Comparison of ENCODE assay signal across 23 cellular contexts in genomic region chr17:760371-760770, GRCh38. TPM values are rescaled to one million over a fixed set of nuclear protein-coding genes. Genes with fewer than 3 reads are reported as not detected.
DNase-seq lines count a peak whose midpoint lies in the region; ATAC-seq and TF ChIP-seq lines count a peak whose summit lies in the region.
"Had no signal": no experiment of that assay in that cellular context is flagged by ENCODE, and none has a peak within 500 bp of the region (broad histone marks: within the 10 kb centered on the region; RNA-seq: fewer than 3 reads in every experiment).

No MANE protein-coding gene starts in this region.

- DNase-seq in MG63 (peak; percentile 16), Right ventricle myocardium superior (peak; percentile 60), right atrium auricular region (ENCODE audit: low spot score) (no peak), prostate gland (ENCODE audit: low spot score) (no peak), NCI-H2196 (lab: John Stamatoyannopoulos, UW; ENCODE audit: unreplicated experiment) (no peak), NCI-H2227 (lab: John Stamatoyannopoulos, UW; ENCODE audit: unreplicated experiment) (no peak)
- DNase-seq in stimulated activated naive B cell treated with anti-CD40 and anti-IgM and Interleukin-4, amounts not matched to agents 10 μg/mL and 1 μg/mL and 100 μg/mL, for 72 hours = no peak
- DNase-seq: DMS153, DND-41, GOT3, HFFc6, KBM-7, MM.1S, NCI-H1048, NCI-H1417, NCI-H1694 treated with DMSO at 0.1 percent for 48 hours, NCI-H2081, NCI-H345, NCI-H510A treated with DMSO at 0.1 percent for 48 hours, NCI-H774, PC-3 had no signal

- H3K4me1 Mint-ChIP-seq in stimulated activated naive B cell treated with anti-CD40 and anti-IgM and Interleukin-4, amounts not matched to agents 10 μg/mL and 1 μg/mL and 100 μg/mL, for 72 hours = peaks cover 0 to 2% of the 10 kb centered on the region in 2 donors

- H3K36me3 ChIP-seq in MG63 = peaks cover 16% of the 10 kb centered on the region
- H3K36me3 ChIP-seq in right atrium auricular region = peaks cover 35% of the 10 kb centered on the region
- no peaks in the 10 kb centered on the region for H3K36me3 ChIP-seq in prostate gland

- H3K4me1 ChIP-seq in right atrium auricular region (peaks cover 0 to 11% of the 10 kb centered on the region in 2 donors), prostate gland (replicated peaks) (no peaks in the 10 kb centered on the region)
- H3K4me1 ChIP-seq: HAP-1, SJSA1 had no signal

- intact Hi-C loops in Right ventricle myocardium superior (cut with DNase I) = no loop called here
- intact Hi-C loops in prostate gland (cut with DNase I) = no loop called here

- H3K9me3 ChIP-seq in MG63 (no peaks in the 10 kb centered on the region), right atrium auricular region (no peaks in the 10 kb centered on the region), prostate gland (no peaks in the 10 kb centered on the region)
- H3K9me3 ChIP-seq: HAP-1, SJSA1 had no signal

- TF ChIP-seq CTCF in right atrium auricular region (IDR thresholded peaks at IDR 0.05) (no peak), prostate gland (IDR thresholded peaks at IDR 0.05) (no peak)

- WGBS in prostate gland = 52% methylated on average over 9 of the region's 9 CpGs

- no peaks in the 10 kb centered on the region for H3K27me3 Mint-ChIP-seq in stimulated activated naive B cell treated with anti-CD40 and anti-IgM and Interleukin-4, amounts not matched to agents 10 μg/mL and 1 μg/mL and 100 μg/mL, for 72 hours

- peaks cover 33 to 58% of the 10 kb centered on the region in 2 donors for H3K36me3 Mint-ChIP-seq in stimulated activated naive B cell treated with anti-CD40 and anti-IgM and Interleukin-4, amounts not matched to agents 10 μg/mL and 1 μg/mL and 100 μg/mL, for 72 hours

- no peak for TF ChIP-seq POLR2A in prostate gland (IDR thresholded peaks at IDR 0.05)

- no peak overlapping the region for H3K27ac Mint-ChIP-seq in stimulated activated naive B cell treated with anti-CD40 and anti-IgM and Interleukin-4, amounts not matched to agents 10 μg/mL and 1 μg/mL and 100 μg/mL, for 72 hours
- H3K27ac Mint-ChIP-seq: HFFc6 had no signal

- ATAC-seq in Right ventricle myocardium superior (ENCODE audit: poor library complexity) = peak; percentile 87
- ATAC-seq in stimulated activated naive B cell treated with anti-CD40 and anti-IgM and Interleukin-4, amounts not matched to agents 10 μg/mL and 1 μg/mL and 100 μg/mL, for 72 hours (replicated peaks) = no peak
- ATAC-seq: PC-3 had no signal

- H3K4me3 ChIP-seq in MG63 (no peak overlapping the region), right atrium auricular region (no peak overlapping the region), prostate gland (no peak overlapping the region)
- H3K4me3 ChIP-seq: HAP-1, SJSA1 had no signal

- H3K9me3 Mint-ChIP-seq in stimulated activated naive B cell treated with anti-CD40 and anti-IgM and Interleukin-4, amounts not matched to agents 10 μg/mL and 1 μg/mL and 100 μg/mL, for 72 hours = no peaks in the 10 kb centered on the region
- H3K9me3 Mint-ChIP-seq: HFFc6 had no signal

- H3K27ac ChIP-seq in right atrium auricular region (peak overlapping the region; percentile 68 to 88), prostate gland (peak overlapping the region; percentile 38 to 54)
- H3K27ac ChIP-seq: SJSA1 had no signal

- H3K27me3 ChIP-seq in MG63 (no peaks in the 10 kb centered on the region), right atrium auricular region (no peaks in the 10 kb centered on the region), prostate gland (replicated peaks; ENCODE audit: insufficient read depth) (no peaks in the 10 kb centered on the region)
- H3K27me3 ChIP-seq: SJSA1 had no signal

- no peak overlapping the region for H3K4me3 Mint-ChIP-seq in stimulated activated naive B cell treated with anti-CD40 and anti-IgM and Interleukin-4, amounts not matched to agents 10 μg/mL and 1 μg/mL and 100 μg/mL, for 72 hours
- H3K4me3 Mint-ChIP-seq: HFFc6 had no signal

RNA-seq across cellular contexts. Expression of gene GEMIN4, which starts 8.3 kb away (rescaled TPM):
- 14.1 and 21.3 TPM in 2 replicates for total RNA-seq in MG63 (2014; rRNA removed; shearing (Covaris generic); ENCODE audit: low replicate concordance)
- 12.2 TPM for total RNA-seq in Right ventricle myocardium superior
- total RNA-seq in right atrium auricular region = 10 to 100 TPM in 1 of 2 donors, 1 to 10 TPM in 1; 8.2 to 19.7 TPM
- total RNA-seq in prostate gland = 10 to 100 TPM; 27.9 to 33.1 TPM

RNA-seq across cellular contexts. Expression of gene GLOD4, which starts 21.7 kb away (rescaled TPM):
- total RNA-seq in MG63 (2014; rRNA removed; shearing (Covaris generic); ENCODE audit: low replicate concordance) = 25.9 and 27.7 TPM in 2 replicates
- total RNA-seq in Right ventricle myocardium superior (25.1 TPM), right atrium auricular region (10 to 100 TPM; 37.3 to 49.5 TPM), prostate gland (100 to 1,000 TPM in 1 of 2 donors, 10 to 100 TPM in 1; 72.4 to 113 TPM)

RNA-seq across cellular contexts. Expression of gene MRM3, which starts 21.8 kb away (rescaled TPM):
- total RNA-seq in MG63 (2014; rRNA removed; shearing (Covaris generic); ENCODE audit: low replicate concordance) = 11.1 and 21.8 TPM in 2 replicates
- total RNA-seq in Right ventricle myocardium superior = 21.0 TPM
- 10 to 100 TPM; 15.4 to 21.8 TPM for total RNA-seq in right atrium auricular region
- total RNA-seq in prostate gland = 10 to 100 TPM; 15.1 to 22.3 TPM

RNA-seq across cellular contexts. Expression of gene TLCD3A, which starts 28.0 kb away (rescaled TPM):
- 5.7 and 6.7 TPM in 2 replicates for total RNA-seq in MG63 (2014; rRNA removed; shearing (Covaris generic); ENCODE audit: low replicate concordance)
- 2.0 TPM for total RNA-seq in Right ventricle myocardium superior
- 1 to 10 TPM; 1.5 to 4.8 TPM for total RNA-seq in right atrium auricular region
- 10 to 100 TPM in 1 of 2 donors, 1 to 10 TPM in 1; 8.1 to 12.0 TPM for total RNA-seq in prostate gland

RNA-seq across cellular contexts. Expression of gene VPS53, which starts 45.7 kb away (rescaled TPM):
- 5.1 and 6.9 TPM in 2 replicates for total RNA-seq in MG63 (2014; rRNA removed; shearing (Covaris generic); ENCODE audit: low replicate concordance)
- total RNA-seq in Right ventricle myocardium superior (26.3 TPM), right atrium auricular region (10 to 100 TPM; 11.3 to 17.9 TPM), prostate gland (10 to 100 TPM; 24.5 to 64.4 TPM)

Comparison
In these comparisons a context has a peak if more than half of its experiments do, and no peak if none do; other contexts are left out.
1. DNase-seq: peak in MG63 (single experiment) and Right ventricle myocardium superior (single experiment); none in right atrium auricular region (single experiment), prostate gland (single experiment), NCI-H2196 (single experiment), NCI-H2227 (single experiment) and stimulated activated naive B cell treated with anti-CD40 and anti-IgM and Interleukin-4, amounts not matched to agents 10 μg/mL and 1 μg/mL and 100 μg/mL, for 72 hours (single experiment).